8 cellular contexts compared by ENCODE assay signal in genomic region chr16:31458835-31459721, GRCh38. TPM values are rescaled to one million over a fixed set of nuclear protein-coding genes. Genes with fewer than 3 reads are reported as not detected.
DNase-seq lines count a peak whose midpoint lies in the region; ATAC-seq and TF ChIP-seq lines count a peak whose summit lies in the region.

Gene ARMC5 (plus strand): TSS chr16:31459501. CDS start chr16:31459525, 24 bp downstream.

- H3K36me3 Mint-ChIP-seq in T-helper 17 cell (ENCODE audit: low read depth): peaks cover 2% of the 10 kb centered on the region

- TF ChIP-seq POLR2A in vagina (IDR thresholded peaks at IDR 0.05): peak in 1 of 2 donors; percentile 57

- H3K36me3 ChIP-seq in vagina: peaks cover 0 to 29% of the 10 kb centered on the region in 2 donors

- H3K9me3 ChIP-seq in T-helper 17 cell (ENCODE audit: control insufficient read depth, low read length, poor library complexity, severe bottlenecking): no peaks in the 10 kb centered on the region
- no peaks in the 10 kb centered on the region for H3K9me3 ChIP-seq in vagina

- H3K27ac Mint-ChIP-seq in T-helper 17 cell: peak within 1 kb of the TSS; percentile 83

- intact Hi-C loops in left ventricle myocardium superior (cut with micrococcal nuclease): no loop called here
- intact Hi-C loops in vagina (cut with DNase I): loop anchor here (10.0 kb wide), 1 partner anchor 416 kb away; the partner anchor contains the start of gene ZNF267

- peak within 1 kb of the TSS; percentile 68 to 87 for H3K4me3 ChIP-seq in vagina

- ATAC-seq in GM18498 (IDR thresholded peaks at IDR 0.05; ENCODE audit: unreplicated experiment): peak; percentile 75
- peak; percentile 78 for ATAC-seq in HG02938 (IDR thresholded peaks at IDR 0.05; ENCODE audit: unreplicated experiment)
- peak; percentile 78 for ATAC-seq in T-helper 17 cell
- ATAC-seq in left ventricle myocardium superior: peak; percentile 87

- no peaks in the 10 kb centered on the region for H3K27me3 Mint-ChIP-seq in T-helper 17 cell

- H3K4me3 Mint-ChIP-seq in T-helper 17 cell: peak within 1 kb of the TSS; percentile 91

- H3K27me3 ChIP-seq in vagina: no peaks in the 10 kb centered on the region

- peak in 2 of 3 experiments; percentile 42 to 85 for TF ChIP-seq CTCF in vagina (IDR thresholded peaks at IDR 0.05)

- peaks cover 55% of the 10 kb centered on the region for H3K4me1 ChIP-seq in vagina

- peak within 1 kb of the TSS; percentile 99 for H3K27ac ChIP-seq in angular gyrus (ENCODE audit: low read depth, low read length)
- peak within 1 kb of the TSS; percentile 94 for H3K27ac ChIP-seq in vagina

- DNase-seq in NCI-H1694 treated with DMSO at 0.1 percent for 48 hours (lab: John Stamatoyannopoulos, UW) (peak; percentile 85), T-helper 17 cell (peak; percentile 91 to 95 (median 91)), left ventricle myocardium superior (peak; percentile 98), pulmonary artery endothelial cell (ENCODE audit: low read depth, low spot score) (peak; percentile 94), vagina (ENCODE audit: extremely low spot score in 2 of 2) (peak in 1 of 2 donors; percentile 99)

- peaks cover 24% of the 10 kb centered on the region for H3K4me1 Mint-ChIP-seq in T-helper 17 cell

RNA-seq across cellular contexts. Expression of gene ARMC5, which starts in this region (rescaled TPM):
- 10 to 100 TPM; 15.8 to 21.9 TPM for total RNA-seq in T-helper 17 cell
- 5.4 TPM for total RNA-seq in left ventricle myocardium superior
- total RNA-seq in pulmonary artery endothelial cell: 12.6 and 15.6 TPM in 2 replicates
- total RNA-seq in vagina: 11.3 TPM
